ENCODE assay signal across 8 cellular contexts in the genomic region with DNA sequence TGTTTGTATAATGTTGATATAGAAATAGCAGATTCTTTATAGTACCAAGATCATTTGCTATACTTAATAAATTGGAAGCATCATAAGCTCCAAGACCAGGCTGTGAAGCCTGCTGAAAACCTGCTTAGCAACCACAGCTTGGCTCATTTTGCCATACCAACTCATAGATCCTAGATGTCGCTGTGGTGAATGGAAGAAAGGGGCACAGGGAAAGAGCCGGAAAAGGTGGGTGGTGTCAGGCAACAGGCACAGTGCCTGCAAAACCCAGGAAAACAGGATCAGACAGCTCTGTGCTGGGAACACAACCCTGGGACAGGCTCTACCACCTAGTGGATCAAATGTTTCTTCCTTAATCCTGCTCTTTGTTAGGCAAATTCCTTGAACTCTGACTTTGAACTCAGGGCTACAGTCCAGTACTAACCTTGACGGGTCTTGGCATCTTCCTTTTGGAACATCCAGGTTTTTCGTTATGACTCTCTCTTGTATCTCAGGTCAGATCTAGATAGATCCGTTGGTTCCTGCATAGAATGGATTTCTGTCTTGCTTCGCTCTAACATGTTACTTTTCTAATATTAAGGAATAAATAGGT. TPM values are rescaled to one million over a fixed set of nuclear protein-coding genes. Genes with fewer than 3 reads are reported as not detected.
A peak's percentile ranks its signal among the peaks of the same experiment; 100 is the strongest.
DNase-seq lines count a peak whose midpoint lies in the region; ATAC-seq, FAIRE-seq and TF ChIP-seq lines count a peak whose summit lies in the region.

No MANE protein-coding gene starts in this region.

- no peak overlapping the region for H3K27ac Mint-ChIP-seq in Calu3 (ENCODE audit: unreplicated experiment)

- no peak overlapping the region for H3K4me2 ChIP-seq in SK-N-SH

- FAIRE-seq in pancreas (lab: Jason Lieb, UNC) = no peak

- TF ChIP-seq RAD21 in SK-N-SH (IDR thresholded peaks at IDR 0.05; ENCODE audit: low read length) = peak; percentile 25; the same call in 1 of the 2 replicates

- H3K4me3 ChIP-seq in SK-N-SH (ENCODE audit: low read depth in 2 of 2, low read length in 1 of 2) (no peak overlapping the region; a peak in 1 of 4 replicates), gastroesophageal sphincter (no peak overlapping the region), pancreas (no peak overlapping the region)

- peaks cover 5% of the 10 kb centered on the region; the same call in 1 of the 2 replicates for H4K20me1 ChIP-seq in SK-N-SH (ENCODE audit: insufficient read depth)

- H3K36me3 ChIP-seq in SK-N-SH (replicated peaks in 1 of 2; ENCODE audit: control insufficient read depth in 1 of 2, insufficient read depth in 2 of 2, low read length in 1 of 2) (peaks cover 4 to 29% of the 10 kb centered on the region in 2 experiments), gastroesophageal sphincter (peaks cover 0 to 29% of the 10 kb centered on the region in 2 donors), pancreas (no peaks in the 10 kb centered on the region)

- no peaks in the 10 kb centered on the region for H3K9me3 Mint-ChIP-seq in Calu3 (ENCODE audit: low read depth, unreplicated experiment)

- POLR2A ChIA-PET in SK-N-SH (lab: Yijun Ruan, JAX) = no interaction called here

- peak; percentile 58 for ATAC-seq in gastroesophageal sphincter
- peak in 3 of 4 donors; percentile 86 to 96 (median 90) for ATAC-seq in pancreas

- no peak overlapping the region for H3K9ac ChIP-seq in SK-N-SH

- no peak overlapping the region for H3K4me3 Mint-ChIP-seq in Calu3 (ENCODE audit: low read depth, unreplicated experiment)

- intact Hi-C loops in Calu3 (cut with micrococcal nuclease; ENCODE audit: unreplicated experiment) (loop anchor here (2.0 kb wide), 1 partner anchor 151 kb away; no protein-coding TSS in a partner anchor), pancreas (cut with DNase I) (no loop called here)

- DNase-seq in Calu3 = peak; percentile 69
- DNase-seq in SK-N-SH = peak; percentile 31
- peak in 4 of 6 donors; percentile 13 to 43 (median 29) for DNase-seq in pancreas
- DNase-seq in CD1c-positive myeloid dendritic cell (ENCODE audit: extremely low spot score) = no peak
- DNase-seq in COR-L47 (lab: John Stamatoyannopoulos, UW) = no peak
- DNase-seq in T-helper 9 cell = no peak
- no peak for DNase-seq in NCI-H2029 (lab: John Stamatoyannopoulos, UW)

- no peaks in the 10 kb centered on the region for H3K36me3 Mint-ChIP-seq in Calu3 (ENCODE audit: insufficient read depth, unreplicated experiment)

- H3K9me3 ChIP-seq in SK-N-SH (no peaks in the 10 kb centered on the region), gastroesophageal sphincter (no peaks in the 10 kb centered on the region), pancreas (no peaks in the 10 kb centered on the region)

- no peaks in the 10 kb centered on the region for H3K27me3 Mint-ChIP-seq in Calu3 (ENCODE audit: unreplicated experiment)

- CTCF ChIA-PET in Calu3 (lab: Charles Lee) (interaction anchor here (0.6 to 1.2 kb wide), 6 partner anchors 15 to 154 kb away, joined by 3 to 6 read pairs (median 5); partner anchors contain the start of gene TWSG1), SK-N-SH (lab: Yijun Ruan, JAX) (interaction anchor here (1.1 kb wide), 1 partner anchor 81 kb away, joined by 3 read pairs; no protein-coding TSS in a partner anchor)

- no TSS peak for BruUV-seq in Calu3 (replicated peaks; lab: Mats Ljungman, UMichigan)

- H3K9me2 ChIP-seq in SK-N-SH = no peaks in the 10 kb centered on the region

- no peak for TF ChIP-seq EP300 in SK-N-SH (IDR thresholded peaks at IDR 0.05; ENCODE audit: borderline replicate concordance in 1 of 2, low read depth in 1 of 2, low read length in 1 of 2)
- no peak for TF ChIP-seq EP300 in gastroesophageal sphincter (IDR thresholded peaks at IDR 0.05)

- TF ChIP-seq CTCF in Calu3 (IDR thresholded peaks at IDR 0.05; ENCODE audit: unreplicated experiment) (peak; percentile 51), SK-N-SH (IDR thresholded peaks at IDR 0.05) (peak; percentile 25; the same call in 1 of the 2 replicates), gastroesophageal sphincter (IDR thresholded peaks at IDR 0.05) (peak in 3 of 4 experiments; percentile 22 to 52 (median 41)), pancreas (IDR thresholded peaks at IDR 0.05) (peak in 1 of 4 donors; percentile 11)

- peaks cover 19% of the 10 kb centered on the region for H3K4me1 Mint-ChIP-seq in Calu3 (ENCODE audit: low read depth, unreplicated experiment)

- H2AFZ ChIP-seq in SK-N-SH (ENCODE audit: low read depth) = no peak overlapping the region

- peaks cover 22% of the 10 kb centered on the region; the same call in 1 of the 2 replicates for H3K79me2 ChIP-seq in SK-N-SH (ENCODE audit: insufficient read depth)

- no peaks in the 10 kb centered on the region for H3K27me3 ChIP-seq in SK-N-SH (ENCODE audit: insufficient read depth)
- no peaks in the 10 kb centered on the region for H3K27me3 ChIP-seq in gastroesophageal sphincter
- H3K27me3 ChIP-seq in pancreas = no peaks in the 10 kb centered on the region

- WGBS in SK-N-SH (ENCODE audit: low lambda C conversion rate) = 70% methylated on average over 6 of the region's 6 CpGs
- 42 to 51% methylated on average over 5 to 6 of the region's 6 CpGs for WGBS in gastroesophageal sphincter (ENCODE audit: low coverage in 1 of 2), 2 donors
- WGBS in pancreas, 2 donors = 35 to 36% methylated on average over 6 of the region's 6 CpGs

- H3K27ac ChIP-seq in SK-N-SH (ENCODE audit: low read depth in 2 of 2, low read length in 1 of 2) = no peak overlapping the region
- peak overlapping the region in 3 of 4 donors; percentile 28 to 51 (median 36) for H3K27ac ChIP-seq in gastroesophageal sphincter
- peak overlapping the region in 1 of 4 donors; percentile 17 for H3K27ac ChIP-seq in pancreas

- H3K4me1 ChIP-seq in SK-N-SH (ENCODE audit: control insufficient read depth in 1 of 2, insufficient read depth in 2 of 2, low read depth in 1 of 2, low read length in 1 of 2) (peaks cover 0 to 12% of the 10 kb centered on the region in 2 experiments; a peak in 1 of 4 replicates), gastroesophageal sphincter (peaks cover 0 to 49% (median 0%) of the 10 kb centered on the region in 3 donors), pancreas (no peaks in the 10 kb centered on the region)

- H3F3A ChIP-seq in SK-N-SH (replicated peaks; ENCODE audit: insufficient read depth) = peaks cover 6% of the 10 kb centered on the region

- TF ChIP-seq POLR2A in gastroesophageal sphincter (IDR thresholded peaks at IDR 0.05) = no peak

TF ChIP-seq in SK-N-SH, 30 proteins besides CTCF, POLR2A, EP300 and RAD21:
- TF ChIP-seq USF2 (IDR thresholded peaks at IDR 0.05; ENCODE audit: borderline replicate concordance, low read depth, low read length) = no peak
- TF ChIP-seq FOSL2 (IDR thresholded peaks at IDR 0.05; ENCODE audit: borderline replicate concordance, low read depth) = no peak
- TF ChIP-seq SMC3 (IDR thresholded peaks at IDR 0.05; ENCODE audit: low read depth, low read length) = peak; percentile 20; the same call in 1 of the 2 replicates
- TF ChIP-seq GATA2 (CRISPR knock-in tag; IDR thresholded peaks at IDR 0.05) = no peak
- TF ChIP-seq POLR2AphosphoS5 (IDR thresholded peaks at IDR 0.05; ENCODE audit: low read depth, low read length) = no peak
- TF ChIP-seq TCF12 (IDR thresholded peaks at IDR 0.05) = no peak
- no peak for TF ChIP-seq GABPA (IDR thresholded peaks at IDR 0.05; ENCODE audit: low read depth)
- TF ChIP-seq FOXM1 (IDR thresholded peaks at IDR 0.05; ENCODE audit: low read depth) = no peak

RNA-seq across cellular contexts. Expression of gene TWSG1, which starts 31.6 kb away (rescaled TPM):
- total RNA-seq in Calu3 (2022) = 24.8 and 29.1 TPM in 2 replicates
- 44.0 and 52.0 TPM in 2 replicates for polyA plus RNA-seq in SK-N-SH (2012; rRNA removed)
- 52.4 and 52.7 TPM in 2 replicates for polyA plus RNA-seq in SK-N-SH (2012; cell fraction: cytosol; rRNA removed)
- polyA plus RNA-seq in SK-N-SH (2012; cell fraction: nucleus; rRNA removed) = 13.3 and 20.6 TPM in 2 replicates
- 100 to 1,000 TPM; 112 to 173 (median 118) TPM for total RNA-seq in gastroesophageal sphincter
- total RNA-seq in pancreas = 10 to 100 TPM in 2 of 6 donors, 1 to 10 TPM in 4; 4.1 to 13.7 (median 6.1) TPM
- polyA plus RNA-seq in pancreas = 1 to 10 TPM; 2.5 to 7.0 TPM

Comparison
In these comparisons a context has a peak if more than half of its experiments do, and no peak if none do; other contexts are left out.
1. DNase-seq: peak in Calu3 (single experiment), SK-N-SH (single experiment) and pancreas (4 of 6); none in CD1c-positive myeloid dendritic cell (single experiment), COR-L47 (single experiment), T-helper 9 cell (single experiment) and NCI-H2029 (single experiment).
2. H3K27ac ChIP-seq: peak in gastroesophageal sphincter (3 of 4); none in SK-N-SH (0 of 2).